Comparison of ENCODE assay signal across 17 cellular contexts in the genomic region with DNA sequence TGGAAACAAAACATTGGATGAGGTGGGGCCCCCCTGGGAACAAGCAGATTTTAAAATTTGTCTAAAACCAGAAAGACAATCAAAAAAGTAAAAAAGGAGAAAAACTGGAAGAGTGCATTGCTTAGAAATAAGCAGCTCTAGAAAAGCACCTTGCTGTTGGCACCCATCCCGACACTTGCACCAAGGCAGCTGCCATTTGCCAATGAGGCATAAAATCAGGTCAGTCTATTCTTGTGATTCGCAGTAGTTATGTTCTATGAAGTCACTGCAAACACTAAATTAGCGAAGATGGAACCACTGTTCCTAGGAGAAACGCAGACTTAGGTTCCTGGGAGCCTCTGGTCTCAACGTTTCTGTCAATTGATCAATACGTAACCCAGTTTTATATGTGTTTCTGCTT. TPM values are rescaled to one million over a fixed set of nuclear protein-coding genes. Genes with fewer than 3 reads are reported as not detected.
DNase-seq lines count a peak whose midpoint lies in the region; ATAC-seq and TF ChIP-seq lines count a peak whose summit lies in the region.
"Had no signal": no experiment of that assay in that cellular context is flagged by ENCODE, and none has a peak within 500 bp of the region (broad histone marks: within the 10 kb centered on the region; RNA-seq: fewer than 3 reads in every experiment).

No MANE protein-coding gene starts in this region.

- DNase-seq in NCI-H2029 (lab: John Stamatoyannopoulos, UW) = peak; percentile 4
- DNase-seq in NCI-H2029 treated with DMSO at 0.1 percent for 48 hours (lab: John Stamatoyannopoulos, UW) = no peak
- peak; percentile 44 for DNase-seq in NCI-H1694 treated with DMSO at 0.1 percent for 48 hours (lab: John Stamatoyannopoulos, UW)
- DNase-seq in SHP77 treated with DMSO at 0.1 percent for 48 hours (lab: John Stamatoyannopoulos, UW) = peak; percentile 17
- DNase-seq in putamen (ENCODE audit: low spot score) = peak; percentile 19
- DNase-seq in HFFc6 = no peak
- no peak for DNase-seq in ecto neural progenitor cell (ENCODE audit: low spot score)
- DNase-seq: 8988T, COR-L47, EL, KBM-7, NCI-H1436, NCI-H446, OCI-M1, Right ventricle myocardium superior had no signal

- H3K27me3 Mint-ChIP-seq in HFFc6 (ENCODE audit: insufficient read depth) = no peaks in the 10 kb centered on the region
- H3K27me3 Mint-ChIP-seq: B cell had no signal

- H3K27ac Mint-ChIP-seq in HFFc6 = no peak overlapping the region
- H3K27ac Mint-ChIP-seq: B cell had no signal

- no peak overlapping the region for H3K4me3 Mint-ChIP-seq in HFFc6
- H3K4me3 Mint-ChIP-seq: B cell had no signal

- no peaks in the 10 kb centered on the region for H3K4me1 Mint-ChIP-seq in HFFc6 (ENCODE audit: low read depth)
- H3K4me1 Mint-ChIP-seq: B cell had no signal

- no peak for ATAC-seq in GM19035 (IDR thresholded peaks at IDR 0.05; ENCODE audit: unreplicated experiment)

- no peak for TF ChIP-seq CTCF in HFFc6 (IDR thresholded peaks at IDR 0.05)

- no peaks in the 10 kb centered on the region for H3K9me3 Mint-ChIP-seq in HFFc6

- peaks cover 25% of the 10 kb centered on the region; the same call in 1 of the 2 replicates for H3K36me3 Mint-ChIP-seq in HFFc6 (ENCODE audit: low read depth)

RNA-seq across cellular contexts. Expression of gene VPS33A, which starts 16.2 kb away (rescaled TPM):
- total RNA-seq in HFFc6 (2021; fragmentation: NEBNext Ultra II Directional; extraction: Animal tissue kit (Norgen Biotek cat#: 25700)) = 10 to 100 TPM; 22.7 to 31.0 (median 25.7) TPM

RNA-seq across cellular contexts. Expression of gene DIABLO, which starts 24.2 kb away (rescaled TPM):
- total RNA-seq in HFFc6 (2021; fragmentation: NEBNext Ultra II Directional; extraction: Animal tissue kit (Norgen Biotek cat#: 25700)) = 10 to 100 TPM; 47.5 to 54.2 (median 48.8) TPM

RNA-seq across cellular contexts. Expression of gene B3GNT4, which starts 46.5 kb away (rescaled TPM):
- under 1 TPM in 2 of 6 experiments, not detected in 4; 0.13 to 0.14 TPM for total RNA-seq in HFFc6 (2021; fragmentation: NEBNext Ultra II Directional; extraction: Animal tissue kit (Norgen Biotek cat#: 25700))
- total RNA-seq: B cell, Right ventricle myocardium superior had no signal

Comparison
In these comparisons a context has a peak if more than half of its experiments do, and no peak if none do; other contexts are left out.
1. DNase-seq: peak in NCI-H2029 (single experiment), NCI-H1694 treated with DMSO at 0.1 percent for 48 hours (single experiment), SHP77 treated with DMSO at 0.1 percent for 48 hours (single experiment) and putamen (single experiment); none in NCI-H2029 treated with DMSO at 0.1 percent for 48 hours (single experiment), HFFc6 (single experiment) and ecto neural progenitor cell (single experiment).